In the genomic region with DNA sequence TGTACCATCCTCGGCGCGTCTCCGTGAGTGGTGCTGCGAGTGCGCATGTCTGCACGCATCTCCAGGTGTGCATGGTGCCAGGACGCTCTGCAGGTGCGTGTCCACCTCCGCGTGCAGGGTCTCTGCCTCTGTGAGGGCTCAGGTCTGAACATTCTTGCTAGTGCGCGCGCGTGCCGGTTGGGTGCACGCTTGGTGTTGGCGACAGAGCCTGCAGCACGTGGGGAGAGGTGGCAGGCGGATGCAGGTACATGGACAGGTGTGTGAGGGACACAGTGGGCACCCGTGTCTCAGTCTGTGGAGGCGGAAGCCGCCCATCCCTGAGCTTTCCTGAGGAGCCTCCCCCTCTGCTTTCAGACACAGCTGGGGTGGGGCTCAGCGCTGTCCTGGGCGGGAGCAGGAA, we compare ENCODE assay signal across 27 cellular contexts. TPM values are rescaled to one million over a fixed set of nuclear protein-coding genes. Genes with fewer than 3 reads are reported as not detected.
"Had no signal": no experiment of that assay in that cellular context is flagged by ENCODE, and none has a peak within 500 bp of the region (broad histone marks: within the 10 kb centered on the region; RNA-seq: fewer than 3 reads in every experiment).

No MANE protein-coding gene starts in this region.

- H3K4me3 ChIP-seq: cardiac muscle cell, Peyer's patch, SJCRH30 had no signal

- H3K36me3 ChIP-seq: brain microvascular endothelial cell, cardiac muscle cell, Peyer's patch, SJCRH30 had no signal

- ATAC-seq: activated CD8-positive, alpha-beta T cell treated with anti-CD3 and anti-CD28 coated beads for 36 hours; activated T-cell treated with anti-CD3 and anti-CD28 coated beads, Interleukin-2, amount 50 U/mL, for 72 hours had no signal

- H3K9ac ChIP-seq: SK-N-SH had no signal

- H3K27me3 ChIP-seq: brain microvascular endothelial cell, cardiac muscle cell, Peyer's patch had no signal

- H3K4me1 ChIP-seq: Peyer's patch, SJCRH30 had no signal

- H3K4me2 ChIP-seq: SK-N-SH had no signal

- H3K27ac ChIP-seq: brain microvascular endothelial cell, cardiac muscle cell, Peyer's patch, RWPE1, SJCRH30, VCaP had no signal

- H3K9me3 ChIP-seq: Peyer's patch, SJCRH30, SK-N-SH had no signal

- DNase-seq: activated CD4-positive, CD25-positive, alpha-beta regulatory T cell; activated CD8-positive, alpha-beta memory T cell treated with anti-CD3 and anti-CD28 coated beads, Interleukin-2, amount 50 U/mL, for 4 hours; activated CD8-positive, alpha-beta T cell treated with anti-CD3 and anti-CD28 coated beads for 36 hours; activated gamma-delta T cell treated with Interleukin-2 at 50 U/mL for 16 hours; activated naive CD4-positive, alpha-beta T cell treated with anti-CD3 and anti-CD28 coated beads, Interleukin-2, amount 10 ng/mL, durations not matched to agents 7 days and 5 days; activated naive CD8-positive, alpha-beta T cell treated with anti-CD3 and anti-CD28 coated beads for 36 hours; activated T-cell treated with anti-CD3 and anti-CD28 coated beads, Interleukin-2, amount 50 U/mL, for 72 hours; brain microvascular endothelial cell; Karpas-422; NCI-H1105 treated with DMSO at 0.1 percent for 48 hours; NCI-H146; NCI-H187 treated with DMSO at 0.1 percent for 48 hours; NCI-H345; NCI-H510A; NCI-H69; NK-92 treated with Interleukin-12 subunit alpha and Interleukin-12 subunit beta, amount 100 ng/mL, for 24 hours; Peyer's patch; Right ventricle myocardium superior; SJCRH30; SK-N-SH; T-helper 1 cell had no signal

RNA-seq across cellular contexts. Expression of gene OR10H2, which starts 4.9 kb away (rescaled TPM):
- total RNA-seq: activated CD8-positive, alpha-beta T cell treated with anti-CD3 and anti-CD28 coated beads for 36 hours; activated naive CD8-positive, alpha-beta T cell treated with anti-CD3 and anti-CD28 coated beads for 36 hours; activated T-cell treated with anti-CD3 and anti-CD28 coated beads, Interleukin-2, amount 50 U/mL, for 72 hours; activated T-helper 2 cell treated with anti-CD3 and anti-CD28 coated beads, Interferon-gamma antibody, Interleukin-2, Interleukin-4, amounts not matched to agents 10 μg/mL and 5 μg/mL and 100 μg/mL, durations not matched to agents 14 hours and 24 hours and 36 hours; cardiac muscle cell; Peyer's patch; Right ventricle myocardium superior; SJCRH30; T-helper 2 cell treated with Interferon-gamma antibody and Interleukin-4, amounts not matched to agents 100 ng/mL and 5 ng/mL, for 36 hours had no signal
- polyA plus RNA-seq: adipose tissue, cardiac muscle cell, SK-N-SH had no signal

RNA-seq across cellular contexts. Expression of gene OR10H3, which starts 14.8 kb away (rescaled TPM):
- total RNA-seq: activated CD8-positive, alpha-beta T cell treated with anti-CD3 and anti-CD28 coated beads for 36 hours; activated naive CD8-positive, alpha-beta T cell treated with anti-CD3 and anti-CD28 coated beads for 36 hours; activated T-cell treated with anti-CD3 and anti-CD28 coated beads, Interleukin-2, amount 50 U/mL, for 72 hours; activated T-helper 2 cell treated with anti-CD3 and anti-CD28 coated beads, Interferon-gamma antibody, Interleukin-2, Interleukin-4, amounts not matched to agents 10 μg/mL and 5 μg/mL and 100 μg/mL, durations not matched to agents 14 hours and 24 hours and 36 hours; cardiac muscle cell; Peyer's patch; Right ventricle myocardium superior; SJCRH30; T-helper 2 cell treated with Interferon-gamma antibody and Interleukin-4, amounts not matched to agents 100 ng/mL and 5 ng/mL, for 36 hours had no signal
- polyA plus RNA-seq: adipose tissue, cardiac muscle cell, SK-N-SH had no signal

RNA-seq across cellular contexts. Expression of gene CYP4F12, which starts 50.1 kb away (rescaled TPM):
- total RNA-seq: activated CD8-positive, alpha-beta T cell treated with anti-CD3 and anti-CD28 coated beads for 36 hours; activated naive CD8-positive, alpha-beta T cell treated with anti-CD3 and anti-CD28 coated beads for 36 hours; activated T-helper 2 cell treated with anti-CD3 and anti-CD28 coated beads, Interferon-gamma antibody, Interleukin-2, Interleukin-4, amounts not matched to agents 10 μg/mL and 5 μg/mL and 100 μg/mL, durations not matched to agents 14 hours and 24 hours and 36 hours; cardiac muscle cell; SJCRH30; T-helper 2 cell treated with Interferon-gamma antibody and Interleukin-4, amounts not matched to agents 100 ng/mL and 5 ng/mL, for 36 hours had no signal
- polyA plus RNA-seq: cardiac muscle cell, SK-N-SH had no signal
